13 cellular contexts compared by ENCODE assay signal in genomic region chr2:215967590-215968373, GRCh38. TPM values are rescaled to one million over a fixed set of nuclear protein-coding genes. Genes with fewer than 3 reads are reported as not detected.
DNase-seq lines count a peak whose midpoint lies in the region; ATAC-seq and TF ChIP-seq lines count a peak whose summit lies in the region.
"Had no signal": no experiment of that assay in that cellular context is flagged by ENCODE, and none has a peak within 500 bp of the region (broad histone marks: within the 10 kb centered on the region; RNA-seq: fewer than 3 reads in every experiment).

No MANE protein-coding gene starts in this region.

- H3K27me3 ChIP-seq in colonic mucosa = no peaks in the 10 kb centered on the region
- H3K27me3 ChIP-seq: esophagus muscularis mucosa, Peyer's patch, stomach had no signal

- no peak overlapping the region for H3K9ac ChIP-seq in colonic mucosa (ENCODE audit: low read depth in 2 of 2, low read length in 2 of 2)

- H3K27me3 Mint-ChIP-seq in activated CD8-positive, alpha-beta memory T cell treated with anti-CD3 and anti-CD28 coated beads, Interleukin-2, amount 10 ng/mL, durations not matched to agents 7 days and 5 days = no peaks in the 10 kb centered on the region
- no peaks in the 10 kb centered on the region for H3K27me3 Mint-ChIP-seq in progenitor cell of endocrine pancreas
- H3K27me3 Mint-ChIP-seq: naive thymus-derived CD8-positive, alpha-beta T cell had no signal

- H3K4me1 Mint-ChIP-seq in activated CD8-positive, alpha-beta memory T cell treated with anti-CD3 and anti-CD28 coated beads, Interleukin-2, amount 10 ng/mL, durations not matched to agents 7 days and 5 days = peaks cover 64% of the 10 kb centered on the region
- peaks cover 15% of the 10 kb centered on the region for H3K4me1 Mint-ChIP-seq in progenitor cell of endocrine pancreas (ENCODE audit: low read depth)

- H3K4me1 ChIP-seq in HEK293 (ENCODE audit: control insufficient read depth, insufficient read depth, low read length) (peaks cover 4% of the 10 kb centered on the region), colonic mucosa (no peaks in the 10 kb centered on the region)
- H3K4me1 ChIP-seq: esophagus muscularis mucosa, Peyer's patch, stomach had no signal

- no peaks in the 10 kb centered on the region for H3K9me3 Mint-ChIP-seq in activated CD8-positive, alpha-beta memory T cell treated with anti-CD3 and anti-CD28 coated beads, Interleukin-2, amount 10 ng/mL, durations not matched to agents 7 days and 5 days (ENCODE audit: low read depth)
- H3K9me3 Mint-ChIP-seq in progenitor cell of endocrine pancreas (ENCODE audit: low read depth) = peaks cover 4% of the 10 kb centered on the region

- no peaks in the 10 kb centered on the region for H3K9me3 ChIP-seq in HEK293 (ENCODE audit: control insufficient read depth, insufficient read depth, low read depth, low read length)
- no peaks in the 10 kb centered on the region for H3K9me3 ChIP-seq in colonic mucosa
- H3K9me3 ChIP-seq: esophagus muscularis mucosa, Peyer's patch, stomach had no signal

- peak; percentile 77 for ATAC-seq in activated CD8-positive, alpha-beta memory T cell treated with anti-CD3 and anti-CD28 coated beads, Interleukin-2, amount 10 ng/mL, durations not matched to agents 7 days and 5 days
- ATAC-seq: naive thymus-derived CD8-positive, alpha-beta T cell had no signal

- CTCF ChIA-PET in activated CD8-positive, alpha-beta memory T cell treated with anti-CD3 and anti-CD28 coated beads, Interleukin-2, amount 10 ng/mL, durations not matched to agents 7 days and 5 days (lab: Charles Lee) = interaction anchor here (0.9 to 2.3 kb wide), 9 partner anchors 11 to 66 kb away, joined by 3 to 9 read pairs (median 4); no protein-coding TSS in a partner anchor
- CTCF ChIA-PET in HEK293 (lab: Yijun Ruan, JAX) = interaction anchor here (1.1 kb wide), 1 partner anchor 18 kb away, joined by 3 read pairs; no protein-coding TSS in a partner anchor

- peaks cover 34% of the 10 kb centered on the region for H3K36me3 Mint-ChIP-seq in activated CD8-positive, alpha-beta memory T cell treated with anti-CD3 and anti-CD28 coated beads, Interleukin-2, amount 10 ng/mL, durations not matched to agents 7 days and 5 days
- H3K36me3 Mint-ChIP-seq in progenitor cell of endocrine pancreas (ENCODE audit: insufficient read depth) = peaks cover 14% of the 10 kb centered on the region

- H3K4me3 ChIP-seq in HEK293 (ENCODE audit: low read depth, low read length) (no peak overlapping the region), colonic mucosa (no peak overlapping the region)
- H3K4me3 ChIP-seq: esophagus muscularis mucosa, Peyer's patch, stomach had no signal

- peaks cover 0 to 7% of the 10 kb centered on the region in 2 experiments; a peak in 1 of 3 replicates for H3K36me3 ChIP-seq in HEK293 (ENCODE audit: control insufficient read depth in 2 of 2, insufficient read depth in 1 of 2, low read length in 2 of 2)
- H3K36me3 ChIP-seq in colonic mucosa = no peaks in the 10 kb centered on the region
- H3K36me3 ChIP-seq: esophagus muscularis mucosa, Peyer's patch, stomach had no signal

- peak; percentile 54 for DNase-seq in activated CD8-positive, alpha-beta memory T cell treated with anti-CD3 and anti-CD28 coated beads, Interleukin-2, amount 10 ng/mL, durations not matched to agents 7 days and 5 days
- no peak for DNase-seq in activated CD8-positive, alpha-beta memory T cell treated with anti-CD3 and anti-CD28 coated beads for 24 hours
- DNase-seq in iris pigment epithelial cell (ENCODE audit: low read depth) = peak; percentile 28
- DNase-seq in progenitor cell of endocrine pancreas (ENCODE audit: low spot score, unreplicated experiment) = no peak
- DNase-seq in D341Med (ENCODE audit: low spot score) = no peak
- no peak for DNase-seq in colonic mucosa
- DNase-seq: activated CD8-positive, alpha-beta memory T cell treated with anti-CD3 and anti-CD28 coated beads, Interleukin-2, amount 50 U/mL, for 48 hours; naive thymus-derived CD8-positive, alpha-beta T cell; Peyer's patch; stomach had no signal

- peak overlapping the region; percentile 84 for H3K27ac Mint-ChIP-seq in activated CD8-positive, alpha-beta memory T cell treated with anti-CD3 and anti-CD28 coated beads, Interleukin-2, amount 10 ng/mL, durations not matched to agents 7 days and 5 days
- no peak overlapping the region for H3K27ac Mint-ChIP-seq in progenitor cell of endocrine pancreas

- TF ChIP-seq CTCF in HEK293 (tag by site-specific recombination; IDR thresholded peaks at IDR 0.05) (no peak), VCaP (conservative IDR thresholded peaks at IDR 0.05) (no peak), progenitor cell of endocrine pancreas (IDR thresholded peaks at IDR 0.05; ENCODE audit: unreplicated experiment) (no peak), colonic mucosa (IDR thresholded peaks at IDR 0.05) (no peak)

- intact Hi-C loops in colonic mucosa (cut with DNase I) = no loop called here

- POLR2A ChIA-PET in HEK293 (lab: Yijun Ruan, JAX) = no interaction called here

- H3K4me3 Mint-ChIP-seq in activated CD8-positive, alpha-beta memory T cell treated with anti-CD3 and anti-CD28 coated beads, Interleukin-2, amount 10 ng/mL, durations not matched to agents 7 days and 5 days = no peak overlapping the region
- H3K4me3 Mint-ChIP-seq in progenitor cell of endocrine pancreas (ENCODE audit: low read depth) = no peak overlapping the region
- H3K4me3 Mint-ChIP-seq: naive thymus-derived CD8-positive, alpha-beta T cell had no signal

- H3K27ac ChIP-seq in HEK293 (ENCODE audit: extremely low read depth, low read depth, low read length) = no peak overlapping the region
- H3K27ac ChIP-seq in VCaP = peak overlapping the region; percentile 54
- no peak overlapping the region for H3K27ac ChIP-seq in colonic mucosa
- H3K27ac ChIP-seq: esophagus muscularis mucosa, Peyer's patch, stomach had no signal

TF ChIP-seq in HEK293, 187 proteins besides CTCF, POLR2A, EP300 and RAD21:
- TF ChIP-seq GLI2 (tag by site-specific recombination; IDR thresholded peaks at IDR 0.05; ENCODE audit: borderline replicate concordance, low read depth) (no peak), ZNF223 (tag by site-specific recombination; IDR thresholded peaks at IDR 0.05) (no peak), ZNF426 (tag by site-specific recombination; IDR thresholded peaks at IDR 0.05) (no peak), ZNF768 (tag by site-specific recombination; IDR thresholded peaks at IDR 0.05) (peak; percentile 83), ZNF580 (tag by site-specific recombination; IDR thresholded peaks at IDR 0.05) (peak; percentile 42; the same call in 1 of the 2 replicates)
- TF ChIP-seq, protein P1, sequence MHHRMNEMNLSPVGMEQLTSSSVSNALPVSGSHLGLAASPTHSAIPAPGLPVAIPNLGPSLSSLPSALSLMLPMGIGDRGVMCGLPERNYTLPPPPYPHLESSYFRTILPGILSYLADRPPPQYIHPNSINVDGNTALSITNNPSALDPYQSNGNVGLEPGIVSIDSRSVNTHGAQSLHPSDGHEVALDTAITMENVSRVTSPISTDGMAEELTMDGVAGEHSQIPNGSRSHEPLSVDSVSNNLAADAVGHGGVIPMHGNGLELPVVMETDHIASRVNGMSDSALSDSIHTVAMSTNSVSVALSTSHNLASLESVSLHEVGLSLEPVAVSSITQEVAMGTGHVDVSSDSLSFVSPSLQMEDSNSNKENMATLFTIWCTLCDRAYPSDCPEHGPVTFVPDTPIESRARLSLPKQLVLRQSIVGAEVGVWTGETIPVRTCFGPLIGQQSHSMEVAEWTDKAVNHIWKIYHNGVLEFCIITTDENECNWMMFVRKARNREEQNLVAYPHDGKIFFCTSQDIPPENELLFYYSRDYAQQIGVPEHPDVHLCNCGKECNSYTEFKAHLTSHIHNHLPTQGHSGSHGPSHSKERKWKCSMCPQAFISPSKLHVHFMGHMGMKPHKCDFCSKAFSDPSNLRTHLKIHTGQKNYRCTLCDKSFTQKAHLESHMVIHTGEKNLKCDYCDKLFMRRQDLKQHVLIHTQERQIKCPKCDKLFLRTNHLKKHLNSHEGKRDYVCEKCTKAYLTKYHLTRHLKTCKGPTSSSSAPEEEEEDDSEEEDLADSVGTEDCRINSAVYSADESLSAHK (tag by site-specific recombination; IDR thresholded peaks at IDR 0.05) = no peak
- TF ChIP-seq, protein P2, sequence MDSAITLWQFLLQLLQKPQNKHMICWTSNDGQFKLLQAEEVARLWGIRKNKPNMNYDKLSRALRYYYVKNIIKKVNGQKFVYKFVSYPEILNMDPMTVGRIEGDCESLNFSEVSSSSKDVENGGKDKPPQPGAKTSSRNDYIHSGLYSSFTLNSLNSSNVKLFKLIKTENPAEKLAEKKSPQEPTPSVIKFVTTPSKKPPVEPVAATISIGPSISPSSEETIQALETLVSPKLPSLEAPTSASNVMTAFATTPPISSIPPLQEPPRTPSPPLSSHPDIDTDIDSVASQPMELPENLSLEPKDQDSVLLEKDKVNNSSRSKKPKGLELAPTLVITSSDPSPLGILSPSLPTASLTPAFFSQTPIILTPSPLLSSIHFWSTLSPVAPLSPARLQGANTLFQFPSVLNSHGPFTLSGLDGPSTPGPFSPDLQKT (IDR thresholded peaks at IDR 0.05; ENCODE audit: borderline replicate concordance, low read depth, low read length) = no peak

RNA-seq across cellular contexts. Expression of gene MREG, which starts 45.6 kb away (rescaled TPM):
- total RNA-seq in activated CD8-positive, alpha-beta memory T cell treated with anti-CD3 and anti-CD28 coated beads, Interleukin-2, amount 10 ng/mL, durations not matched to agents 7 days and 5 days = 10 to 100 TPM; 16.2 to 26.7 TPM
- total RNA-seq in progenitor cell of endocrine pancreas (22.8 and 26.8 TPM in 2 replicates), colonic mucosa (1 to 10 TPM; 8.5 to 9.4 TPM)

Comparison
In these comparisons a context has a peak if more than half of its experiments do, and no peak if none do; other contexts are left out.
1. DNase-seq: peak in activated CD8-positive, alpha-beta memory T cell treated with anti-CD3 and anti-CD28 coated beads, Interleukin-2, amount 10 ng/mL, durations not matched to agents 7 days and 5 days (single experiment) and iris pigment epithelial cell (single experiment); none in activated CD8-positive, alpha-beta memory T cell treated with anti-CD3 and anti-CD28 coated beads for 24 hours (single experiment), progenitor cell of endocrine pancreas (single experiment), D341Med (single experiment) and colonic mucosa (single experiment).